Comparison of ENCODE assay signal across 1 cellular context in the genomic region with DNA sequence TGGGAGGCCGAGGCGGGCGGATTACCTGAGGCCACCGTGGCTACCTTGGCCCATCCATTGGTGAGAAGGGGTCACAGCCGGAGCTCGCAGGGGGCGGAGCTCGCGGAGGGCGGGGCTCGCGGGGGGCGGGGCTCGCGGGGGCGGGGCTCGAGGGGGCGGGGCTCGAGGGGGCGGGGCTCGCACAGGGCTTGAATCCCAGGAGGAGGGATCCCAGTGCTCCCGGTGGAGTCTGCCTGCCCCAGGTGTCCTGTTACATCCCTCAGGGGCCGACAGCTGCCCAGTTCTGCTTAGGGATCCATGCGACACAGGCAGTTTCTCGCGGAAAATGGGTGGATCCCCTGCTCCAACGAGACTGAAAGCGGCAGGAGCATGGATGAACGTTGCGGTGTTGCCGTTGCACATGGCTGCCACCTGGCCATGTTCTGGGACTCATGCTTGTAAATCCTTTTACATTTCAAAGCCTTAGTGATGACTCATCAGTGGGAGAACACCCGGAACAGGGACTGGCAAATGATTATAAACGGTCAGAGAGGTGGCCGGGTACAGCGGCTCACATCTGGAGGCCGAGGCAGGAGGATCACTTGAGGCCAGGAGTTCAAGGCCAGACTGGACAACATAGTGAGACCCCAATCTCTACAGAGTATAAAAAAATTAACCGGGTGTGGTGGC.
A peak's percentile ranks its signal among the peaks of the same experiment; 100 is the strongest.
TF ChIP-seq lines count a peak whose summit lies in the region.

No MANE protein-coding gene starts in this region.

TF ChIP-seq in K562, 482 proteins besides CTCF, POLR2A, EP300 and RAD21 (continued from another document and continues in another):
- TF ChIP-seq, protein P1, sequence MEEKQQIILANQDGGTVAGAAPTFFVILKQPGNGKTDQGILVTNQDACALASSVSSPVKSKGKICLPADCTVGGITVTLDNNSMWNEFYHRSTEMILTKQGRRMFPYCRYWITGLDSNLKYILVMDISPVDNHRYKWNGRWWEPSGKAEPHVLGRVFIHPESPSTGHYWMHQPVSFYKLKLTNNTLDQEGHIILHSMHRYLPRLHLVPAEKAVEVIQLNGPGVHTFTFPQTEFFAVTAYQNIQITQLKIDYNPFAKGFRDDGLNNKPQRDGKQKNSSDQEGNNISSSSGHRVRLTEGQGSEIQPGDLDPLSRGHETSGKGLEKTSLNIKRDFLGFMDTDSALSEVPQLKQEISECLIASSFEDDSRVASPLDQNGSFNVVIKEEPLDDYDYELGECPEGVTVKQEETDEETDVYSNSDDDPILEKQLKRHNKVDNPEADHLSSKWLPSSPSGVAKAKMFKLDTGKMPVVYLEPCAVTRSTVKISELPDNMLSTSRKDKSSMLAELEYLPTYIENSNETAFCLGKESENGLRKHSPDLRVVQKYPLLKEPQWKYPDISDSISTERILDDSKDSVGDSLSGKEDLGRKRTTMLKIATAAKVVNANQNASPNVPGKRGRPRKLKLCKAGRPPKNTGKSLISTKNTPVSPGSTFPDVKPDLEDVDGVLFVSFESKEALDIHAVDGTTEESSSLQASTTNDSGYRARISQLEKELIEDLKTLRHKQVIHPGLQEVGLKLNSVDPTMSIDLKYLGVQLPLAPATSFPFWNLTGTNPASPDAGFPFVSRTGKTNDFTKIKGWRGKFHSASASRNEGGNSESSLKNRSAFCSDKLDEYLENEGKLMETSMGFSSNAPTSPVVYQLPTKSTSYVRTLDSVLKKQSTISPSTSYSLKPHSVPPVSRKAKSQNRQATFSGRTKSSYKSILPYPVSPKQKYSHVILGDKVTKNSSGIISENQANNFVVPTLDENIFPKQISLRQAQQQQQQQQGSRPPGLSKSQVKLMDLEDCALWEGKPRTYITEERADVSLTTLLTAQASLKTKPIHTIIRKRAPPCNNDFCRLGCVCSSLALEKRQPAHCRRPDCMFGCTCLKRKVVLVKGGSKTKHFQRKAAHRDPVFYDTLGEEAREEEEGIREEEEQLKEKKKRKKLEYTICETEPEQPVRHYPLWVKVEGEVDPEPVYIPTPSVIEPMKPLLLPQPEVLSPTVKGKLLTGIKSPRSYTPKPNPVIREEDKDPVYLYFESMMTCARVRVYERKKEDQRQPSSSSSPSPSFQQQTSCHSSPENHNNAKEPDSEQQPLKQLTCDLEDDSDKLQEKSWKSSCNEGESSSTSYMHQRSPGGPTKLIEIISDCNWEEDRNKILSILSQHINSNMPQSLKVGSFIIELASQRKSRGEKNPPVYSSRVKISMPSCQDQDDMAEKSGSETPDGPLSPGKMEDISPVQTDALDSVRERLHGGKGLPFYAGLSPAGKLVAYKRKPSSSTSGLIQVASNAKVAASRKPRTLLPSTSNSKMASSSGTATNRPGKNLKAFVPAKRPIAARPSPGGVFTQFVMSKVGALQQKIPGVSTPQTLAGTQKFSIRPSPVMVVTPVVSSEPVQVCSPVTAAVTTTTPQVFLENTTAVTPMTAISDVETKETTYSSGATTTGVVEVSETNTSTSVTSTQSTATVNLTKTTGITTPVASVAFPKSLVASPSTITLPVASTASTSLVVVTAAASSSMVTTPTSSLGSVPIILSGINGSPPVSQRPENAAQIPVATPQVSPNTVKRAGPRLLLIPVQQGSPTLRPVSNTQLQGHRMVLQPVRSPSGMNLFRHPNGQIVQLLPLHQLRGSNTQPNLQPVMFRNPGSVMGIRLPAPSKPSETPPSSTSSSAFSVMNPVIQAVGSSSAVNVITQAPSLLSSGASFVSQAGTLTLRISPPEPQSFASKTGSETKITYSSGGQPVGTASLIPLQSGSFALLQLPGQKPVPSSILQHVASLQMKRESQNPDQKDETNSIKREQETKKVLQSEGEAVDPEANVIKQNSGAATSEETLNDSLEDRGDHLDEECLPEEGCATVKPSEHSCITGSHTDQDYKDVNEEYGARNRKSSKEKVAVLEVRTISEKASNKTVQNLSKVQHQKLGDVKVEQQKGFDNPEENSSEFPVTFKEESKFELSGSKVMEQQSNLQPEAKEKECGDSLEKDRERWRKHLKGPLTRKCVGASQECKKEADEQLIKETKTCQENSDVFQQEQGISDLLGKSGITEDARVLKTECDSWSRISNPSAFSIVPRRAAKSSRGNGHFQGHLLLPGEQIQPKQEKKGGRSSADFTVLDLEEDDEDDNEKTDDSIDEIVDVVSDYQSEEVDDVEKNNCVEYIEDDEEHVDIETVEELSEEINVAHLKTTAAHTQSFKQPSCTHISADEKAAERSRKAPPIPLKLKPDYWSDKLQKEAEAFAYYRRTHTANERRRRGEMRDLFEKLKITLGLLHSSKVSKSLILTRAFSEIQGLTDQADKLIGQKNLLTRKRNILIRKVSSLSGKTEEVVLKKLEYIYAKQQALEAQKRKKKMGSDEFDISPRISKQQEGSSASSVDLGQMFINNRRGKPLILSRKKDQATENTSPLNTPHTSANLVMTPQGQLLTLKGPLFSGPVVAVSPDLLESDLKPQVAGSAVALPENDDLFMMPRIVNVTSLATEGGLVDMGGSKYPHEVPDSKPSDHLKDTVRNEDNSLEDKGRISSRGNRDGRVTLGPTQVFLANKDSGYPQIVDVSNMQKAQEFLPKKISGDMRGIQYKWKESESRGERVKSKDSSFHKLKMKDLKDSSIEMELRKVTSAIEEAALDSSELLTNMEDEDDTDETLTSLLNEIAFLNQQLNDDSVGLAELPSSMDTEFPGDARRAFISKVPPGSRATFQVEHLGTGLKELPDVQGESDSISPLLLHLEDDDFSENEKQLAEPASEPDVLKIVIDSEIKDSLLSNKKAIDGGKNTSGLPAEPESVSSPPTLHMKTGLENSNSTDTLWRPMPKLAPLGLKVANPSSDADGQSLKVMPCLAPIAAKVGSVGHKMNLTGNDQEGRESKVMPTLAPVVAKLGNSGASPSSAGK (IDR thresholded peaks at IDR 0.05): peak; percentile 90
- no peak for TF ChIP-seq GTF2A2 (tag; IDR thresholded peaks at IDR 0.05)
- TF ChIP-seq, protein P2, sequence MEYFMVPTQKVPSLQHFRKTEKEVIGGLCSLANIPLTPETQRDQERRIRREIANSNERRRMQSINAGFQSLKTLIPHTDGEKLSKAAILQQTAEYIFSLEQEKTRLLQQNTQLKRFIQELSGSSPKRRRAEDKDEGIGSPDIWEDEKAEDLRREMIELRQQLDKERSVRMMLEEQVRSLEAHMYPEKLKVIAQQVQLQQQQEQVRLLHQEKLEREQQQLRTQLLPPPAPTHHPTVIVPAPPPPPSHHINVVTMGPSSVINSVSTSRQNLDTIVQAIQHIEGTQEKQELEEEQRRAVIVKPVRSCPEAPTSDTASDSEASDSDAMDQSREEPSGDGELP (CRISPR knock-in tag; IDR thresholded peaks at IDR 0.05; ENCODE audit: borderline replicate concordance): peak; percentile 83
- TF ChIP-seq, protein P3, sequence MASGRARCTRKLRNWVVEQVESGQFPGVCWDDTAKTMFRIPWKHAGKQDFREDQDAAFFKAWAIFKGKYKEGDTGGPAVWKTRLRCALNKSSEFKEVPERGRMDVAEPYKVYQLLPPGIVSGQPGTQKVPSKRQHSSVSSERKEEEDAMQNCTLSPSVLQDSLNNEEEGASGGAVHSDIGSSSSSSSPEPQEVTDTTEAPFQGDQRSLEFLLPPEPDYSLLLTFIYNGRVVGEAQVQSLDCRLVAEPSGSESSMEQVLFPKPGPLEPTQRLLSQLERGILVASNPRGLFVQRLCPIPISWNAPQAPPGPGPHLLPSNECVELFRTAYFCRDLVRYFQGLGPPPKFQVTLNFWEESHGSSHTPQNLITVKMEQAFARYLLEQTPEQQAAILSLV (tag; IDR thresholded peaks at IDR 0.05): no peak
- peak; percentile 47; the same call in 1 of the 2 replicates for TF ChIP-seq SOX6 (IDR thresholded peaks at IDR 0.05)
- TF ChIP-seq, protein P4, sequence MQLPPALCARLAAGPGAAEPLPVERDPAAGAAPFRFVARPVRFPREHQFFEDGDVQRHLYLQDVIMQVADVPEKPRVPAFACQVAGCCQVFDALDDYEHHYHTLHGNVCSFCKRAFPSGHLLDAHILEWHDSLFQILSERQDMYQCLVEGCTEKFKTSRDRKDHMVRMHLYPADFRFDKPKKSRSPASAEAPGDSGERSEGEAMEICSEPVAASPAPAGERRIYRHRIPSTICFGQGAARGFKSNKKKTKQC (CRISPR knock-in tag; IDR thresholded peaks at IDR 0.05): 0 out of 2 replicates have a peak, but pooled peaks have one; percentile 42
- peak; percentile 61 for TF ChIP-seq CBFA2T3 (IDR thresholded peaks at IDR 0.05)
- no peak for TF ChIP-seq BDP1 (IDR thresholded peaks at IDR 0.05; ENCODE audit: insufficient read depth, insufficient read length)
- TF ChIP-seq JUNB (CRISPR knock-in tag; conservative IDR thresholded peaks at IDR 0.05): peak; percentile 89
- TF ChIP-seq, protein P5, sequence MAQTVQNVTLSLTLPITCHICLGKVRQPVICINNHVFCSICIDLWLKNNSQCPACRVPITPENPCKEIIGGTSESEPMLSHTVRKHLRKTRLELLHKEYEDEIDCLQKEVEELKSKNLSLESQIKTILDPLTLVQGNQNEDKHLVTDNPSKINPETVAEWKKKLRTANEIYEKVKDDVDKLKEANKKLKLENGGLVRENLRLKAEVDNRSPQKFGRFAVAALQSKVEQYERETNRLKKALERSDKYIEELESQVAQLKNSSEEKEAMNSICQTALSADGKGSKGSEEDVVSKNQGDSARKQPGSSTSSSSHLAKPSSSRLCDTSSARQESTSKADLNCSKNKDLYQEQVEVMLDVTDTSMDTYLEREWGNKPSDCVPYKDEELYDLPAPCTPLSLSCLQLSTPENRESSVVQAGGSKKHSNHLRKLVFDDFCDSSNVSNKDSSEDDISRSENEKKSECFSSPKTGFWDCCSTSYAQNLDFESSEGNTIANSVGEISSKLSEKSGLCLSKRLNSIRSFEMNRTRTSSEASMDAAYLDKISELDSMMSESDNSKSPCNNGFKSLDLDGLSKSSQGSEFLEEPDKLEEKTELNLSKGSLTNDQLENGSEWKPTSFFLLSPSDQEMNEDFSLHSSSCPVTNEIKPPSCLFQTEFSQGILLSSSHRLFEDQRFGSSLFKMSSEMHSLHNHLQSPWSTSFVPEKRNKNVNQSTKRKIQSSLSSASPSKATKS (CRISPR knock-in tag; IDR thresholded peaks at IDR 0.05): no peak
- TF ChIP-seq EP400 (IDR thresholded peaks at IDR 0.05): peak; percentile 92
- TF ChIP-seq ZNF644 (tag; IDR thresholded peaks at IDR 0.05; ENCODE audit: low read depth): 0 out of 2 replicates have a peak, but pooled peaks have one; percentile 48
- TF ChIP-seq, protein P6, sequence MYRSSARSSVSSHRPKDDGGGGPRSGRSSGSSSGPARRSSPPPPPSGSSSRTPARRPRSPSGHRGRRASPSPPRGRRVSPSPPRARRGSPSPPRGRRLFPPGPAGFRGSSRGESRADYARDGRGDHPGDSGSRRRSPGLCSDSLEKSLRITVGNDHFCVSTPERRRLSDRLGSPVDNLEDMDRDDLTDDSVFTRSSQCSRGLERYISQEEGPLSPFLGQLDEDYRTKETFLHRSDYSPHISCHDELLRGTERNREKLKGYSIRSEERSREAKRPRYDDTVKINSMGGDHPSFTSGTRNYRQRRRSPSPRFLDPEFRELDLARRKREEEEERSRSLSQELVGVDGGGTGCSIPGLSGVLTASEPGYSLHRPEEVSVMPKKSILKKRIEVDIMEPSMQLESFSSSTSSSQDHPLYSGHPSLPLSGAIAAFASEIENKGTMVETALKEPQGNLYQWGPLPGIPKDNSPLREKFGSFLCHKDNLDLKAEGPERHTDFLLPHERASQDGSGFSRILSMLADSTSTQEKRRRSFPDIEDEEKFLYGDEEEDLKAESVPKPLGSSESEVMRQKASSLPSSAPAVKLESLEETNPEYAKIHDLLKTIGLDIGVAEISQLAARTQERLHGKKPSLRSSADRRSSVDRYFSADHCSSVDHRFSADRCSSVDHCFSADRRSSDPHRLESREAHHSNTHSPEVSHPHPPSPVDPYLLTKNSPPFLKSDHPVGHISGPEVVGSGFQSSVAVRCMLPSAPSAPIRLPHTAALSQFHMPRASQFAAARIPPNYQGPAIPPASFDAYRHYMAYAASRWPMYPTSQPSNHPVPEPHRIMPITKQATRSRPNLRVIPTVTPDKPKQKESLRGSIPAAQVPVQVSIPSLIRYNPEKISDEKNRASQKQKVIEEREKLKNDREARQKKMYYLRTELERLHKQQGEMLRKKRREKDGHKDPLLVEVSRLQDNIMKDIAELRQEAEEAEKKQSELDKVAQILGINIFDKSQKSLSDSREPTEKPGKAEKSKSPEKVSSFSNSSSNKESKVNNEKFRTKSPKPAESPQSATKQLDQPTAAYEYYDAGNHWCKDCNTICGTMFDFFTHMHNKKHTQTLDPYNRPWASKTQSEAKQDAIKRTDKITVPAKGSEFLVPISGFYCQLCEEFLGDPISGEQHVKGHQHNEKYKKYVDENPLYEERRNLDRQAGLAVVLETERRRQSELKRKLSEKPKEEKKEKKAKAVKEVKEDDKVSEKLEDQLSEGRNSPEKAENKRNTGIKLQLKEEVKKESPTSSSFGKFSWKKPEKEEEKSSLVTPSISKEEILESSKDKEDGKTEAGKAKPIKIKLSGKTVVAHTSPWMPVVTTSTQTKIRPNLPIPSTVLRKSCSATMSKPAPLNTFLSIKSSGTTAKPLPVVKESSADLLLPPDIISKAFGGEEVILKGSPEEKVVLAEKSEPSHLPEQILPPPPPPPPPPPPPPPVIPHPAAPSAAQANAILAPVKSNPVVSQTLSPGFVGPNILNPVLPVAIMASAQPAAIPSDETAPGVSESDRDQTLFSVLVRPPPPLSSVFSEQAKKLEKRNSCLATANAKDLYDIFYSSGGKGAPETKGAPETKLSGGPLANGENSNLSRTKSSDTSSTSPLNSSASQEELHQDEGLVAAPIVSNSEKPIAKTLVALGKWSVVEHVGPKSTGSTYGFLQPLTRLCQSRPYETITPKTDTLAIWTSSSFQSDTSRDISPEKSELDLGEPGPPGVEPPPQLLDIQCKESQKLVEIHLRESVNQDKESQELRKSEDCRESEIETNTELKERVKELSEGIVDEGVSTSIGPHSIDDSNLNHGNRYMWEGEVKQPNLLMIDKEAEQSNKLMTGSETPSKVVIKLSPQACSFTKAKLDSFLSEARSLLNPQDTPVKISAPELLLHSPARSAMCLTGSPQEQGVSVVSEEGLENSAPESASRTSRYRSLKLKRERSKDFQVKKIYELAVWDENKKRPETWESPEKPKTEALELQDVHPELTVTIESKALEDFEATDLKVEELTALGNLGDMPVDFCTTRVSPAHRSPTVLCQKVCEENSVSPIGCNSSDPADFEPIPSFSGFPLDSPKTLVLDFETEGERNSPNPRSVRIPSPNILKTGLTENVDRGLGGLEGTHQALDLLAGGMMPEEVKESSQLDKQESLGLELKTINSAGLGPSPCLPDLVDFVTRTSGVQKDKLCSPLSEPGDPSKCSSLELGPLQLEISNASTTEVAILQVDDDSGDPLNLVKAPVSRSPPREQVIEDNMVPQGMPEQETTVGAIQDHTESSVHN (IDR thresholded peaks at IDR 0.05; ENCODE audit: borderline replicate concordance in 1 of 2, low read depth in 1 of 2): peak in 1 of 2 experiments; percentile 51; a peak in 1 of 4 replicates
- TF ChIP-seq IRF2 (CRISPR knock-in tag; IDR thresholded peaks at IDR 0.05): no peak
- TF ChIP-seq, protein P7, sequence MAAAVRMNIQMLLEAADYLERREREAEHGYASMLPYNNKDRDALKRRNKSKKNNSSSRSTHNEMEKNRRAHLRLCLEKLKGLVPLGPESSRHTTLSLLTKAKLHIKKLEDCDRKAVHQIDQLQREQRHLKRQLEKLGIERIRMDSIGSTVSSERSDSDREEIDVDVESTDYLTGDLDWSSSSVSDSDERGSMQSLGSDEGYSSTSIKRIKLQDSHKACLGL (CRISPR knock-in tag; IDR thresholded peaks at IDR 0.05; ENCODE audit: borderline replicate concordance, poor library complexity, severe bottlenecking): peak; percentile 3
- TF ChIP-seq, protein P8, sequence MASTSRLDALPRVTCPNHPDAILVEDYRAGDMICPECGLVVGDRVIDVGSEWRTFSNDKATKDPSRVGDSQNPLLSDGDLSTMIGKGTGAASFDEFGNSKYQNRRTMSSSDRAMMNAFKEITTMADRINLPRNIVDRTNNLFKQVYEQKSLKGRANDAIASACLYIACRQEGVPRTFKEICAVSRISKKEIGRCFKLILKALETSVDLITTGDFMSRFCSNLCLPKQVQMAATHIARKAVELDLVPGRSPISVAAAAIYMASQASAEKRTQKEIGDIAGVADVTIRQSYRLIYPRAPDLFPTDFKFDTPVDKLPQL (IDR thresholded peaks at IDR 0.05; ENCODE audit: extremely low read depth, insufficient read length): no peak
